In the genomic region with DNA sequence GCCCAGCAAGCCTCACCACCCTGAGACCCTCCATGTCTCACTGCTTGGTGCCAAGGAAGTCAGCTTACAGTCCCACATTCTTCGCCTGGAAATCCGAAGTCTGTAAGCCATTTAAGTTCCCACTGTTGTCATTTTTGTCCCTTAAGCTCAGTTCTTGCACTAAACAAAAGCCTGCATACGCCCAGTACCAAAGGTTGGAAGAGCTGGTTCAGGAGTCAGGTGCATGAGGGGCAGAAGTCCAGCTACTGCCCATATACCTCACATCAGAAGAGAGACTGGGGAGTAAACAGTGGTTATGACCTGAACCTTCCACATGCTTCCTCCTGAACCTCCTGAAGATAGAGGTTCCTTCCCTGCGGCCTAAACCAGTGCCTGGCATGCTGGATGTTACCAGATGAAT, we compare ENCODE assay signal across 27 cellular contexts.
"Had no signal": no experiment of that assay in that cellular context is flagged by ENCODE, and none has a peak within 500 bp of the region (broad histone marks: within the 10 kb centered on the region; RNA-seq: fewer than 3 reads in every experiment).

No MANE protein-coding gene starts in this region.

- H3K27ac Mint-ChIP-seq: dendritic cell treated with granulocyte-macrophage colony-stimulating factor and Interleukin-4, amounts not matched to agents 40 ng/mL and 50 ng/mL, for 4 days; effector memory CD8-positive, alpha-beta T cell; endodermal cell; mesothelial cell of epicardium had no signal

- FAIRE-seq: endometrium, kidney had no signal

- H3K27ac ChIP-seq: colonic mucosa, epithelial cell of prostate, esophagus squamous epithelium, gastrocnemius medialis, heart right ventricle, left lung, lower lobe of right lung had no signal

- H3K4me1 Mint-ChIP-seq: endodermal cell, immature natural killer cell, mesothelial cell of epicardium had no signal

- DNase-seq: colonic mucosa; cortex of kidney; effector CD8-positive, alpha-beta T cell; effector memory CD8-positive, alpha-beta T cell; endodermal cell; erythroblast; esophagus squamous epithelium; foreskin fibroblast; foreskin melanocyte; gastrocnemius medialis; glutamatergic neuron; head of caudate nucleus; heart right ventricle; hypothalamus; immature natural killer cell; islet precursor cell; kidney; kidney glomerular epithelial cell; left lung; left ventricle myocardium superior; lower lobe of right lung; mesenchymal stem cell had no signal

- H3K4me1 ChIP-seq: colonic mucosa, esophagus squamous epithelium, gastrocnemius medialis, left lung, lower lobe of right lung had no signal

- H3K4me3 Mint-ChIP-seq: dendritic cell treated with granulocyte-macrophage colony-stimulating factor and Interleukin-4, amounts not matched to agents 40 ng/mL and 50 ng/mL, for 4 days; effector memory CD8-positive, alpha-beta T cell; endodermal cell; immature natural killer cell; mesothelial cell of epicardium had no signal

- H3K9me3 Mint-ChIP-seq: dendritic cell treated with granulocyte-macrophage colony-stimulating factor and Interleukin-4, amounts not matched to agents 40 ng/mL and 50 ng/mL, for 4 days; effector memory CD8-positive, alpha-beta T cell; endodermal cell; immature natural killer cell; mesothelial cell of epicardium had no signal

- H3K36me3 Mint-ChIP-seq: mesothelial cell of epicardium had no signal

- H3K4me3 ChIP-seq: colonic mucosa, esophagus squamous epithelium, gastrocnemius medialis, heart right ventricle, left lung, lower lobe of right lung had no signal

- H3K36me3 ChIP-seq: colonic mucosa, esophagus squamous epithelium, left lung, lower lobe of right lung had no signal

- H3K27me3 ChIP-seq: colonic mucosa, esophagus squamous epithelium, gastrocnemius medialis, heart right ventricle, left lung had no signal

- H3K9me3 ChIP-seq: colonic mucosa, esophagus squamous epithelium, gastrocnemius medialis, left lung, lower lobe of right lung had no signal

- H3K27me3 Mint-ChIP-seq: dendritic cell treated with granulocyte-macrophage colony-stimulating factor and Interleukin-4, amounts not matched to agents 40 ng/mL and 50 ng/mL, for 4 days had no signal

- ATAC-seq: effector memory CD8-positive, alpha-beta T cell; esophagus mucosa; gastrocnemius medialis; heart right ventricle; left lung; left ventricle myocardium superior; lower lobe of right lung had no signal
